ENCODE assay signal across 30 cellular contexts in genomic region chr1:118564961-118565360, GRCh38.
"Had no signal": no experiment of that assay in that cellular context is flagged by ENCODE, and none has a peak within 500 bp of the region (broad histone marks: within the 10 kb centered on the region; RNA-seq: fewer than 3 reads in every experiment).

No MANE protein-coding gene starts in this region.

- H3K4me3 Mint-ChIP-seq: activated B cell treated with CpG ODN at 0.5 μM for 24 hours; activated CD8-positive, alpha-beta memory T cell treated with anti-CD3 and anti-CD28 coated beads, Interleukin-2, amount 10 ng/mL, durations not matched to agents 7 days and 5 days; activated CD8-positive, alpha-beta T cell treated with anti-CD3 and anti-CD28 coated beads, Interleukin-2, amount 10 ng/mL, durations not matched to agents 7 days and 5 days; activated naive CD4-positive, alpha-beta T cell treated with anti-CD3 and anti-CD28 coated beads, Interleukin-2, amount 50 U/mL, for 24 hours; naive thymus-derived CD8-positive, alpha-beta T cell; neural crest cell; stimulated activated memory B cell treated with anti-CD40 and anti-IgM and Interleukin-4, amounts not matched to agents 10 μg/mL and 1 μg/mL and 100 μg/mL, for 72 hours; T-helper 2 cell treated with Interferon-gamma antibody and Interleukin-4, amounts not matched to agents 5 μg/mL and 100 μg/mL, for 36 hours had no signal

- H3K27me3 ChIP-seq: gastrocnemius medialis, pancreas, sigmoid colon, suprapubic skin, tibial artery had no signal

- DNase-seq: activated B cell treated with CpG ODN at 0.5 μM for 24 hours; activated CD8-positive, alpha-beta memory T cell treated with anti-CD3 and anti-CD28 coated beads, Interleukin-2, amount 10 ng/mL, durations not matched to agents 7 days and 5 days; activated CD8-positive, alpha-beta T cell treated with anti-CD3 and anti-CD28 coated beads, Interleukin-2, amount 10 ng/mL, durations not matched to agents 7 days and 5 days; activated T-cell treated with anti-CD3 and anti-CD28 coated beads, Interleukin-2, amount 50 U/mL, for 48 hours; dermis blood vessel endothelial cell; effector CD4-positive, alpha-beta T cell; gastrocnemius medialis; glutamatergic neuron; left cardiac atrium; left ventricle myocardium superior; midbrain; naive thymus-derived CD8-positive, alpha-beta T cell; nucleus accumbens; pancreas; psoas muscle; sigmoid colon; small intestine; stimulated activated CD4-positive, alpha-beta T cell treated with anti-CD3 and anti-CD28 coated beads, Interleukin-1b, Interleukin-23, amount 100 ng/mL, for 48 hours; stimulated activated CD4-positive, alpha-beta T cell treated with anti-CD3 and anti-CD28 coated beads, Interleukin-4, amount 100 ng/mL, for 4 hours; stimulated activated CD8-positive, alpha-beta memory T cell treated with anti-CD3 and anti-CD28 coated beads, Interleukin-4, amount 100 ng/mL, for 48 hours; T-helper 1 cell; tibial artery had no signal

- H3K9me3 Mint-ChIP-seq: activated B cell treated with CpG ODN at 0.5 μM for 24 hours; neural crest cell; stimulated activated memory B cell treated with anti-CD40 and anti-IgM and Interleukin-4, amounts not matched to agents 10 μg/mL and 1 μg/mL and 100 μg/mL, for 72 hours had no signal

- H3K27ac Mint-ChIP-seq: activated B cell treated with CpG ODN at 0.5 μM for 24 hours; activated CD8-positive, alpha-beta memory T cell treated with anti-CD3 and anti-CD28 coated beads, Interleukin-2, amount 10 ng/mL, durations not matched to agents 7 days and 5 days; activated CD8-positive, alpha-beta T cell treated with anti-CD3 and anti-CD28 coated beads, Interleukin-2, amount 10 ng/mL, durations not matched to agents 7 days and 5 days; activated naive CD4-positive, alpha-beta T cell treated with anti-CD3 and anti-CD28 coated beads, Interleukin-2, amount 50 U/mL, for 24 hours; activated T-helper 2 cell treated with anti-CD3 and anti-CD28 coated beads, Interferon-gamma antibody, Interleukin-2, Interleukin-4, amounts not matched to agents 10 μg/mL and 5 μg/mL and 100 μg/mL, durations not matched to agents 14 hours and 24 hours and 36 hours; naive thymus-derived CD8-positive, alpha-beta T cell; stimulated activated memory B cell treated with anti-CD40 and anti-IgM and Interleukin-4, amounts not matched to agents 10 μg/mL and 1 μg/mL and 100 μg/mL, for 72 hours; T-helper 2 cell treated with Interferon-gamma antibody and Interleukin-4, amounts not matched to agents 5 μg/mL and 100 μg/mL, for 36 hours had no signal

- H3K4me1 Mint-ChIP-seq: activated B cell treated with CpG ODN at 0.5 μM for 24 hours; activated CD8-positive, alpha-beta memory T cell treated with anti-CD3 and anti-CD28 coated beads, Interleukin-2, amount 10 ng/mL, durations not matched to agents 7 days and 5 days; activated naive CD4-positive, alpha-beta T cell treated with anti-CD3 and anti-CD28 coated beads, Interleukin-2, amount 50 U/mL, for 24 hours; naive thymus-derived CD8-positive, alpha-beta T cell; stimulated activated memory B cell treated with anti-CD40 and anti-IgM and Interleukin-4, amounts not matched to agents 10 μg/mL and 1 μg/mL and 100 μg/mL, for 72 hours had no signal

- H3K9me3 ChIP-seq: gastrocnemius medialis, pancreas, psoas muscle, sigmoid colon, suprapubic skin, tibial artery had no signal

- H3K27me3 Mint-ChIP-seq: activated B cell treated with CpG ODN at 0.5 μM for 24 hours; activated CD8-positive, alpha-beta memory T cell treated with anti-CD3 and anti-CD28 coated beads, Interleukin-2, amount 10 ng/mL, durations not matched to agents 7 days and 5 days; activated naive CD4-positive, alpha-beta T cell treated with anti-CD3 and anti-CD28 coated beads, Interleukin-2, amount 50 U/mL, for 24 hours; naive thymus-derived CD8-positive, alpha-beta T cell; stimulated activated memory B cell treated with anti-CD40 and anti-IgM and Interleukin-4, amounts not matched to agents 10 μg/mL and 1 μg/mL and 100 μg/mL, for 72 hours had no signal

- H3K36me3 Mint-ChIP-seq: activated CD8-positive, alpha-beta memory T cell treated with anti-CD3 and anti-CD28 coated beads, Interleukin-2, amount 10 ng/mL, durations not matched to agents 7 days and 5 days; activated naive CD4-positive, alpha-beta T cell treated with anti-CD3 and anti-CD28 coated beads, Interleukin-2, amount 50 U/mL, for 24 hours; naive thymus-derived CD8-positive, alpha-beta T cell; stimulated activated memory B cell treated with anti-CD40 and anti-IgM and Interleukin-4, amounts not matched to agents 10 μg/mL and 1 μg/mL and 100 μg/mL, for 72 hours had no signal

- H3K4me1 ChIP-seq: gastrocnemius medialis, pancreas, psoas muscle, suprapubic skin, tibial artery had no signal

- FAIRE-seq: colon, keratinocyte, pancreas, small intestine had no signal

- H3K4me3 ChIP-seq: gastrocnemius medialis, pancreas, psoas muscle, sigmoid colon, suprapubic skin, tibial artery had no signal

- H3K36me3 ChIP-seq: gastrocnemius medialis, pancreas, sigmoid colon, suprapubic skin, tibial artery had no signal

- ATAC-seq: activated CD8-positive, alpha-beta memory T cell treated with anti-CD3 and anti-CD28 coated beads, Interleukin-2, amount 10 ng/mL, durations not matched to agents 7 days and 5 days; activated CD8-positive, alpha-beta T cell treated with anti-CD3 and anti-CD28 coated beads, Interleukin-2, amount 10 ng/mL, durations not matched to agents 7 days and 5 days; gastrocnemius medialis; left cardiac atrium; naive thymus-derived CD8-positive, alpha-beta T cell; psoas muscle had no signal

- H3K27ac ChIP-seq: gastrocnemius medialis, pancreas, psoas muscle, sigmoid colon, suprapubic skin, tibial artery had no signal
